Comparison of ENCODE assay signal across 28 cellular contexts in the genomic region with DNA sequence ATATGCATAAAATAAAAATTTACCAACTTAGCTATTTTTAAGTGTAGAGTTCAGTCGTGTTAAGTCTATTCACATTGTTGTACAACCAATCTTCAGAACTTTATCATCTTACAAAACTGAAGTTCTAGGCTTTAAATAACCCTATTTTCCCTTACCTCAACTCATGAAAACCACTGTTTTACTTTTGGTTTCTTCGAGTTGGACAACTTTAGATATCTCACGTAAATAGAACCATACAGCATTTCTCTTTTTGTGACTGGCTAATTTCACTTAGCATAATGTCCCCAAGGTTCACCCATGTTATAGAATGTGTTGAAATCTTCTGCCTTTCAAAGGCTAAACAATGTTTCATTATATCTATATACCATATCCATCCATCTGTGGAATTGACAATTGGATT.
"Had no signal": no experiment of that assay in that cellular context is flagged by ENCODE, and none has a peak within 500 bp of the region (broad histone marks: within the 10 kb centered on the region; RNA-seq: fewer than 3 reads in every experiment).

No MANE protein-coding gene starts in this region.

- H3K27me3 ChIP-seq: colonic mucosa had no signal

- H3K9me3 ChIP-seq: colonic mucosa had no signal

- DNase-seq: activated CD4-positive, alpha-beta memory T cell treated with anti-CD3 and anti-CD28 coated beads, Interleukin-2, amount 10 ng/mL, durations not matched to agents 7 days and 5 days; activated CD4-positive, alpha-beta T cell treated with anti-CD3 and anti-CD28 coated beads for 36 hours; activated CD4-positive, alpha-beta T cell treated with anti-CD3 and anti-CD28 coated beads, Interleukin-2, amount 50 U/mL, for 1 hour; activated CD4-positive, CD25-positive, alpha-beta regulatory T cell; activated gamma-delta T cell treated with Interleukin-2 at 50 U/mL for 16 hours; activated naive CD4-positive, alpha-beta T cell treated with anti-CD3 and anti-CD28 coated beads, Interleukin-2, amount 10 ng/mL, durations not matched to agents 7 days and 5 days; activated naive CD8-positive, alpha-beta T cell treated with anti-CD3 and anti-CD28 coated beads for 36 hours; activated T-cell treated with anti-CD3 and anti-CD28 coated beads for 4 hours; activated T-cell treated with anti-CD3 and anti-CD28 coated beads, Interleukin-2, amount 50 U/mL, for 72 hours; anterior cingulate cortex; colonic mucosa; NCI-H1048; NCI-H146; NCI-H187 treated with DMSO at 0.1 percent for 48 hours; NCI-H2081 treated with DMSO at 0.1 percent for 48 hours; NCI-H2227 treated with DMSO at 0.1 percent for 48 hours; NCI-H446 treated with DMSO at 0.1 percent for 48 hours; NCI-H526; NCI-H774; RPMI8226; T-cell; T-helper 2 cell; T1000 had no signal

- H3K4me1 Mint-ChIP-seq: activated CD4-positive, alpha-beta memory T cell treated with anti-CD3 and anti-CD28 coated beads, Interleukin-2, amount 10 ng/mL, durations not matched to agents 7 days and 5 days; activated CD4-positive, alpha-beta T cell treated with anti-CD3 and anti-CD28 coated beads for 36 hours; activated naive CD4-positive, alpha-beta T cell treated with anti-CD3 and anti-CD28 coated beads, Interleukin-2, amount 10 ng/mL, durations not matched to agents 7 days and 5 days; activated naive CD8-positive, alpha-beta T cell treated with anti-CD3 and anti-CD28 coated beads for 36 hours; T-cell had no signal

- H3K4me3 Mint-ChIP-seq: activated CD4-positive, alpha-beta memory T cell treated with anti-CD3 and anti-CD28 coated beads, Interleukin-2, amount 10 ng/mL, durations not matched to agents 7 days and 5 days; activated CD4-positive, alpha-beta T cell treated with anti-CD3 and anti-CD28 coated beads for 36 hours; activated naive CD4-positive, alpha-beta T cell treated with anti-CD3 and anti-CD28 coated beads, Interleukin-2, amount 10 ng/mL, durations not matched to agents 7 days and 5 days; activated naive CD8-positive, alpha-beta T cell treated with anti-CD3 and anti-CD28 coated beads for 36 hours; activated T-cell treated with anti-CD3 and anti-CD28 coated beads, Interleukin-2, amount 50 U/mL, for 72 hours; T-cell had no signal

- H3K4me1 ChIP-seq: colonic mucosa had no signal

- H3K27ac ChIP-seq: colonic mucosa, SK-N-MC, VCaP had no signal

- H3K27ac Mint-ChIP-seq: activated CD4-positive, alpha-beta memory T cell treated with anti-CD3 and anti-CD28 coated beads, Interleukin-2, amount 10 ng/mL, durations not matched to agents 7 days and 5 days; activated CD4-positive, alpha-beta T cell treated with anti-CD3 and anti-CD28 coated beads for 36 hours; activated naive CD4-positive, alpha-beta T cell treated with anti-CD3 and anti-CD28 coated beads, Interleukin-2, amount 10 ng/mL, durations not matched to agents 7 days and 5 days; activated naive CD8-positive, alpha-beta T cell treated with anti-CD3 and anti-CD28 coated beads for 36 hours; activated T-cell treated with anti-CD3 and anti-CD28 coated beads, Interleukin-2, amount 50 U/mL, for 72 hours; activated T-helper 2 cell treated with anti-CD3 and anti-CD28 coated beads, Interferon-gamma antibody, Interleukin-2, Interleukin-4, amounts not matched to agents 10 μg/mL and 5 μg/mL and 100 μg/mL, durations not matched to agents 14 hours and 24 hours and 36 hours; T-cell had no signal

- H3K4me3 ChIP-seq: colonic mucosa, SK-N-MC had no signal

- H3K36me3 Mint-ChIP-seq: activated naive CD4-positive, alpha-beta T cell treated with anti-CD3 and anti-CD28 coated beads, Interleukin-2, amount 10 ng/mL, durations not matched to agents 7 days and 5 days; activated naive CD8-positive, alpha-beta T cell treated with anti-CD3 and anti-CD28 coated beads for 36 hours; T-cell had no signal

- ATAC-seq: activated CD4-positive, alpha-beta T cell treated with anti-CD3 and anti-CD28 coated beads for 36 hours; activated T-cell treated with anti-CD3 and anti-CD28 coated beads, Interleukin-2, amount 50 U/mL, for 72 hours; Panc1; Right ventricle myocardium inferior; T-cell had no signal

- H3K27me3 Mint-ChIP-seq: activated CD4-positive, alpha-beta memory T cell treated with anti-CD3 and anti-CD28 coated beads, Interleukin-2, amount 10 ng/mL, durations not matched to agents 7 days and 5 days; activated CD4-positive, alpha-beta T cell treated with anti-CD3 and anti-CD28 coated beads for 36 hours; activated naive CD4-positive, alpha-beta T cell treated with anti-CD3 and anti-CD28 coated beads, Interleukin-2, amount 10 ng/mL, durations not matched to agents 7 days and 5 days; activated naive CD8-positive, alpha-beta T cell treated with anti-CD3 and anti-CD28 coated beads for 36 hours; T-cell had no signal

- H3K36me3 ChIP-seq: colonic mucosa had no signal

- H3K9me3 Mint-ChIP-seq: activated naive CD8-positive, alpha-beta T cell treated with anti-CD3 and anti-CD28 coated beads for 36 hours had no signal
